Comparison of ENCODE assay signal across 8 cellular contexts in the genomic region with DNA sequence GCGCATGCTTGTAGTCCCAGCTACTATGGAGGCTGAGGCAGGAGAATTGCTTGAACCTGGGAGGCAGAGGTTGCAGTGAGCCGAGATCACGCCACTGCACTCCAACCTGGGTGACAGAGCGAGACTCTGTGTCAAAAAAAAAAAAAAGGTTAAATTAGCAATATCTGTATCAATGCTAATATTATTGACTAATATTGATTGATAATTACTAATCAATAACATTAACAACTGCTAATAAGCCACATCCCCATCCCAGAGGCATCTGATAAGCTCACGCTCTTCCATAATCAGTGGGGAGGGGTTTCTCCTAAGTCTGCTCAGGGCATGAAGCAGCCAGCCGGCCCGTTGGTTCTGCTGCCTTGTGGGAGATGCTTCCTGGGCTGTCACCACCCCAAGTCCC. TPM values are rescaled to one million over a fixed set of nuclear protein-coding genes. Genes with fewer than 3 reads are reported as not detected.
"Had no signal": no experiment of that assay in that cellular context is flagged by ENCODE, and none has a peak within 500 bp of the region (broad histone marks: within the 10 kb centered on the region; RNA-seq: fewer than 3 reads in every experiment).

No MANE protein-coding gene starts in this region.

RNA-seq across cellular contexts. Expression of gene MYH14, which starts 24.7 kb away (rescaled TPM):
- total RNA-seq: naive thymus-derived CD4-positive, alpha-beta T cell; naive thymus-derived CD8-positive, alpha-beta T cell; natural killer cell; natural killer cell treated with Interleukin-12 subunit alpha and Interleukin-12 subunit beta and Interleukin-15 and Interleukin-18, amount 100 ng/mL, for 72 hours; osteoblast; osteocyte; pulmonary artery endothelial cell had no signal
- polyA plus RNA-seq: naive thymus-derived CD4-positive, alpha-beta T cell; naive thymus-derived CD8-positive, alpha-beta T cell; neural cell had no signal
